ENCODE assay signal across 20 cellular contexts in the genomic region with DNA sequence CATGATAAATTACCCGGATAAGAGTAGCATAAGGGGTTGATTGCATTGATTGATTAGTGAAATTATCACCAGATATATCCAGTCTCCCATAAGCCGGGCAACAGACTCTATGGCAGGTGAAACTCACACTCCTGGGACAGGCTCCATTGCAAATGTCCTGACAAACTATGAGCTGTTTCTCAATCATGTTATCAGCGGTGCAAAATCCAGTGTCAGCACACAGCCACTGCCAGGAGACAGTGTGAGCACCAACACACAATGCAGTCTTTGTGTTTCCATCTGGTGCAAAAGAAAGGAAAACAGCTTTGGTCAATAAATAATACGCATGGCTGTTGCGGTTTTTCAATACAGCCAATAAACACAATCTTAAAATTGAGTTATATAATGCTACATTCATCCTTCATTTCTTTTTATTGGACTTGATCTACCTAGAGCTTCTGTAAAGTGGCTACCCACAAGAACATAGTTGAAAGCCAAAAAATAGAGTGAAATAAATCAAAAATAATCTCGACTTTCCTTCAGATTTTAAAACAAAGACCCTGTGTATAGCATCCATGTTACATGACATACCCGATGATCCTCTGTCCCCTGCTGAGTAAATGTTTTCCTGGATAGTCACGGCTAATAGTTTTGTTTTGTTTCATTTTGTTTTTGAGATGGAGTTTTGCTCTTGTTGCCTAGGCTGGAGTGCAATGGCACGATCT.
DNase-seq lines count a peak whose midpoint lies in the region; TF ChIP-seq lines count a peak whose summit lies in the region.
"Had no signal": no experiment of that assay in that cellular context is flagged by ENCODE, and none has a peak within 500 bp of the region (broad histone marks: within the 10 kb centered on the region; RNA-seq: fewer than 3 reads in every experiment).

No MANE protein-coding gene starts in this region.

- WGBS in liver, result 37% methylated on average over 9 of the region's 9 CpGs

- peak overlapping the region; percentile 72 for H3K27ac ChIP-seq in liver (ENCODE audit: low read depth in 1 of 2, low read length in 2 of 2)
- H3K27ac ChIP-seq: 22Rv1, PC-9, SJCRH30, transverse colon had no signal

- no peak overlapping the region for H3K4me3 ChIP-seq in liver (ENCODE audit: low read depth in 1 of 3, low read length in 3 of 3)
- H3K4me3 ChIP-seq: PC-9, SJCRH30, transverse colon had no signal

- H3K27me3 ChIP-seq in liver (ENCODE audit: control insufficient read depth in 4 of 4, insufficient read depth in 4 of 4, low read length in 3 of 4), result no peaks in the 10 kb centered on the region
- H3K27me3 ChIP-seq: BE2C, transverse colon had no signal

- peak; percentile 63 to 71 for TF ChIP-seq RAD21 in liver (IDR thresholded peaks at IDR 0.05)

- H3K4me1 ChIP-seq in liver (ENCODE audit: control insufficient read depth in 4 of 4, insufficient read depth in 4 of 4, low read length in 3 of 4), result peaks cover 18 to 49% (median 36%) of the 10 kb centered on the region in 4 donors
- H3K4me1 ChIP-seq: BE2C, SJCRH30 had no signal

- TF ChIP-seq CTCF in liver (IDR thresholded peaks at IDR 0.05; ENCODE audit: low read depth, low read length, missing input control), result no peak

- peak; percentile 1 for DNase-seq in DMS153 (lab: John Stamatoyannopoulos, UW)
- DNase-seq in DMS153 treated with DMSO at 0.1 percent for 48 hours (lab: John Stamatoyannopoulos, UW; ENCODE audit: unreplicated experiment), result no peak
- peak; percentile 62 for DNase-seq in epidermal melanocyte (ENCODE audit: insufficient read length, low spot score)
- peak; percentile 81 for DNase-seq in superior temporal gyrus (ENCODE audit: extremely low spot score)
- no peak for DNase-seq in NCI-H2029 treated with DMSO at 0.1 percent for 48 hours (lab: John Stamatoyannopoulos, UW)
- DNase-seq in NCI-H82 treated with DMSO at 0.1 percent for 48 hours (lab: John Stamatoyannopoulos, UW; ENCODE audit: unreplicated experiment), result no peak
- DNase-seq in AG20443 (ENCODE audit: low spot score), result no peak
- DNase-seq: activated B cell treated with CpG ODN at 0.5 μM for 24 hours; activated CD4-positive, alpha-beta memory T cell treated with anti-CD3 and anti-CD28 coated beads, Interleukin-2, amount 10 ng/mL, durations not matched to agents 7 days and 5 days; activated naive CD4-positive, alpha-beta T cell treated with Interleukin-2 at 50 U/mL for 16 hours; BE2C; Karpas-422; kidney glomerular epithelial cell; NCI-H82; PC-9; SJCRH30; stimulated activated naive B cell treated with anti-CD40 and anti-IgM and Interleukin-4, amounts not matched to agents 10 μg/mL and 1 μg/mL and 100 μg/mL, for 72 hours; transverse colon had no signal

- H3K36me3 ChIP-seq in liver (ENCODE audit: control insufficient read depth in 4 of 4, insufficient read depth in 3 of 4, low read depth in 1 of 4, low read length in 3 of 4), result no peaks in the 10 kb centered on the region
- H3K36me3 ChIP-seq: BE2C, SJCRH30, transverse colon had no signal

- no peak overlapping the region for H3K9ac ChIP-seq in liver (ENCODE audit: low read depth in 1 of 2, low read length in 2 of 2)

- no peaks in the 10 kb centered on the region for H3K9me3 ChIP-seq in liver (ENCODE audit: control insufficient read depth in 4 of 4, low read length in 3 of 4)
- H3K9me3 ChIP-seq: BE2C, SJCRH30, transverse colon had no signal

TF ChIP-seq in liver, 16 proteins besides CTCF, POLR2A, EP300 and RAD21:
- TF ChIP-seq YY1 (IDR thresholded peaks at IDR 0.05), result peak; percentile 94
- TF ChIP-seq, protein P1, sequence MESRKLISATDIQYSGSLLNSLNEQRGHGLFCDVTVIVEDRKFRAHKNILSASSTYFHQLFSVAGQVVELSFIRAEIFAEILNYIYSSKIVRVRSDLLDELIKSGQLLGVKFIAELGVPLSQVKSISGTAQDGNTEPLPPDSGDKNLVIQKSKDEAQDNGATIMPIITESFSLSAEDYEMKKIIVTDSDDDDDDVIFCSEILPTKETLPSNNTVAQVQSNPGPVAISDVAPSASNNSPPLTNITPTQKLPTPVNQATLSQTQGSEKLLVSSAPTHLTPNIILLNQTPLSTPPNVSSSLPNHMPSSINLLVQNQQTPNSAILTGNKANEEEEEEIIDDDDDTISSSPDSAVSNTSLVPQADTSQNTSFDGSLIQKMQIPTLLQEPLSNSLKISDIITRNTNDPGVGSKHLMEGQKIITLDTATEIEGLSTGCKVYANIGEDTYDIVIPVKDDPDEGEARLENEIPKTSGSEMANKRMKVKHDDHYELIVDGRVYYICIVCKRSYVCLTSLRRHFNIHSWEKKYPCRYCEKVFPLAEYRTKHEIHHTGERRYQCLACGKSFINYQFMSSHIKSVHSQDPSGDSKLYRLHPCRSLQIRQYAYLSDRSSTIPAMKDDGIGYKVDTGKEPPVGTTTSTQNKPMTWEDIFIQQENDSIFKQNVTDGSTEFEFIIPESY (IDR thresholded peaks at IDR 0.05), result peak; percentile 56
- TF ChIP-seq TAF1 (conservative IDR thresholded peaks at IDR 0.05), result no peak
- TF ChIP-seq JUND (IDR thresholded peaks at IDR 0.05), result peak in 1 of 2 donors; percentile 48
- TF ChIP-seq, protein P2, sequence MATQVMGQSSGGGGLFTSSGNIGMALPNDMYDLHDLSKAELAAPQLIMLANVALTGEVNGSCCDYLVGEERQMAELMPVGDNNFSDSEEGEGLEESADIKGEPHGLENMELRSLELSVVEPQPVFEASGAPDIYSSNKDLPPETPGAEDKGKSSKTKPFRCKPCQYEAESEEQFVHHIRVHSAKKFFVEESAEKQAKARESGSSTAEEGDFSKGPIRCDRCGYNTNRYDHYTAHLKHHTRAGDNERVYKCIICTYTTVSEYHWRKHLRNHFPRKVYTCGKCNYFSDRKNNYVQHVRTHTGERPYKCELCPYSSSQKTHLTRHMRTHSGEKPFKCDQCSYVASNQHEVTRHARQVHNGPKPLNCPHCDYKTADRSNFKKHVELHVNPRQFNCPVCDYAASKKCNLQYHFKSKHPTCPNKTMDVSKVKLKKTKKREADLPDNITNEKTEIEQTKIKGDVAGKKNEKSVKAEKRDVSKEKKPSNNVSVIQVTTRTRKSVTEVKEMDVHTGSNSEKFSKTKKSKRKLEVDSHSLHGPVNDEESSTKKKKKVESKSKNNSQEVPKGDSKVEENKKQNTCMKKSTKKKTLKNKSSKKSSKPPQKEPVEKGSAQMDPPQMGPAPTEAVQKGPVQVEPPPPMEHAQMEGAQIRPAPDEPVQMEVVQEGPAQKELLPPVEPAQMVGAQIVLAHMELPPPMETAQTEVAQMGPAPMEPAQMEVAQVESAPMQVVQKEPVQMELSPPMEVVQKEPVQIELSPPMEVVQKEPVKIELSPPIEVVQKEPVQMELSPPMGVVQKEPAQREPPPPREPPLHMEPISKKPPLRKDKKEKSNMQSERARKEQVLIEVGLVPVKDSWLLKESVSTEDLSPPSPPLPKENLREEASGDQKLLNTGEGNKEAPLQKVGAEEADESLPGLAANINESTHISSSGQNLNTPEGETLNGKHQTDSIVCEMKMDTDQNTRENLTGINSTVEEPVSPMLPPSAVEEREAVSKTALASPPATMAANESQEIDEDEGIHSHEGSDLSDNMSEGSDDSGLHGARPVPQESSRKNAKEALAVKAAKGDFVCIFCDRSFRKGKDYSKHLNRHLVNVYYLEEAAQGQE (IDR thresholded peaks at IDR 0.05), result no peak
- peak; percentile 81 to 96 for TF ChIP-seq RXRA (IDR thresholded peaks at IDR 0.05)
- peak; percentile 81 to 94 for TF ChIP-seq HNF4A (conservative IDR thresholded peaks at IDR 0.05)
- TF ChIP-seq HNF4G (IDR thresholded peaks at IDR 0.05), result peak; percentile 67
- peak; percentile 67 for TF ChIP-seq NR2F2 (IDR thresholded peaks at IDR 0.05)
- peak; percentile 68 for TF ChIP-seq FOXA2 (IDR thresholded peaks at IDR 0.05)
- TF ChIP-seq, protein P3, sequence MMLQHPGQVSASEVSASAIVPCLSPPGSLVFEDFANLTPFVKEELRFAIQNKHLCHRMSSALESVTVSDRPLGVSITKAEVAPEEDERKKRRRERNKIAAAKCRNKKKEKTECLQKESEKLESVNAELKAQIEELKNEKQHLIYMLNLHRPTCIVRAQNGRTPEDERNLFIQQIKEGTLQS (IDR thresholded peaks at IDR 0.05), result no peak
- peak; percentile 26 to 79 for TF ChIP-seq EGR1 (IDR thresholded peaks at IDR 0.05; ENCODE audit: low read depth in 2 of 2)
- TF ChIP-seq, protein P4, sequence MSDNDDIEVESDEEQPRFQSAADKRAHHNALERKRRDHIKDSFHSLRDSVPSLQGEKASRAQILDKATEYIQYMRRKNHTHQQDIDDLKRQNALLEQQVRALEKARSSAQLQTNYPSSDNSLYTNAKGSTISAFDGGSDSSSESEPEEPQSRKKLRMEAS (IDR thresholded peaks at IDR 0.05), result peak; percentile 84
- no peak for TF ChIP-seq GABPA (IDR thresholded peaks at IDR 0.05 in 1 of 2, conservative IDR thresholded peaks at IDR 0.05 in 1 of 2)
- TF ChIP-seq FOXA1 (IDR thresholded peaks at IDR 0.05), result no peak
- peak; percentile 84 for TF ChIP-seq SP1 (IDR thresholded peaks at IDR 0.05)

Comparison
In these comparisons a context has a peak if more than half of its experiments do, and no peak if none do; other contexts are left out.
1. DNase-seq: peak in DMS153 (single experiment), epidermal melanocyte (single experiment) and superior temporal gyrus (single experiment); none in DMS153 treated with DMSO at 0.1 percent for 48 hours (single experiment), NCI-H2029 treated with DMSO at 0.1 percent for 48 hours (single experiment), NCI-H82 treated with DMSO at 0.1 percent for 48 hours (single experiment) and AG20443 (single experiment).